In the genomic region with DNA sequence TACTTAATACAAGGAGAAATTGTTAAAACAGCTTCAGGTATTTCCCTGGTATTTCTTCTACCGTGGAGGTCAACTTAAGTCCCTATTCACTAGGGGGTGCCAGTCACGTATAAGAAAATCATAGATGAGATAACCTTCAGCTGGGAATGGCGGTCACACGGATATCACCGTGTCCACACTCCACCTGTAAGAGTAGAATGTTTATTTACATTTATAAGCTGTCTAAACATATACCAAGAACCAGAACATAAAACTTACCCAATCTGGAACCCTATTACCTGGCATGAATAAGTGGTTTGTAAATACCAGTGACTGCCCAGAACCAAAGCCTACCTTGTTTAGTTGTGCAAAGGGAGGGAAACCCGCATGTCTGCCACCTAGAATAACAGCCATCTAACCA, we compare ENCODE assay signal across 8 cellular contexts. TPM values are rescaled to one million over a fixed set of nuclear protein-coding genes. Genes with fewer than 3 reads are reported as not detected.
DNase-seq lines count a peak whose midpoint lies in the region; ATAC-seq and TF ChIP-seq lines count a peak whose summit lies in the region.

No MANE protein-coding gene starts in this region.

- peaks cover 31% of the 10 kb centered on the region for H3K27me3 ChIP-seq in CD4-positive, alpha-beta T cell (ENCODE audit: control insufficient read depth, insufficient read depth, low read length)
- H3K27me3 ChIP-seq in WERI-Rb-1 (ENCODE audit: insufficient read depth, low read depth, severe bottlenecking) (no peaks in the 10 kb centered on the region), esophagus muscularis mucosa (peaks cover 0 to 4% (median 0%) of the 10 kb centered on the region in 4 donors)

- H3K36me3 ChIP-seq in WERI-Rb-1 (no peaks in the 10 kb centered on the region), esophagus muscularis mucosa (no peaks in the 10 kb centered on the region)

- 17% methylated on average over 6 of the region's 6 CpGs for WGBS in esophagus muscularis mucosa

- H3K4me3 ChIP-seq in WERI-Rb-1 (ENCODE audit: low read depth, low read length), result no peak overlapping the region
- H3K4me3 ChIP-seq in esophagus muscularis mucosa, result no peak overlapping the region

- peak overlapping the region; percentile 68 for H3K4me3 Mint-ChIP-seq in CD4-positive, alpha-beta T cell

- H3K4me1 ChIP-seq in esophagus muscularis mucosa, result peaks cover 16 to 29% (median 23%) of the 10 kb centered on the region in 4 donors

- H3K27ac Mint-ChIP-seq in CD4-positive, alpha-beta T cell, result no peak overlapping the region

- DNase-seq in CD4-positive, alpha-beta T cell, result peak in 8 of 10 experiments; percentile 4 to 55 (median 24)
- DNase-seq in NCI-H345 (lab: John Stamatoyannopoulos, UW) (peak; percentile 81), WERI-Rb-1 (peak; percentile 82), esophagus muscularis mucosa (ENCODE audit: extremely low spot score) (no peak), non-pigmented ciliary epithelial cell (ENCODE audit: low read depth) (peak; percentile 30), cerebellum (ENCODE audit: low spot score) (no peak)

- intact Hi-C loops in CD4-positive, alpha-beta T cell (cut with DNase I, micrococcal nuclease), result loop anchor here in 1 of 2 experiments (1.0 to 2.0 kb wide), 3 partner anchors 55 to 1804 kb away; partner anchors contain the start of genes TENT5A and TTK
- intact Hi-C loops in esophagus muscularis mucosa (cut with DNase I), result loop anchor here (5.0 to 10.0 kb wide), 3 partner anchors 143 to 1806 kb away; partner anchors contain the start of genes BCKDHB and TENT5A

- TF ChIP-seq EP300 in esophagus muscularis mucosa (IDR thresholded peaks at IDR 0.05), result no peak

- ATAC-seq in CD4-positive, alpha-beta T cell (ENCODE audit: poor library complexity), result peak; percentile 38
- ATAC-seq in GM18517 (IDR thresholded peaks at IDR 0.05; ENCODE audit: unreplicated experiment) (peak; percentile 54), HG03095 (IDR thresholded peaks at IDR 0.05; ENCODE audit: unreplicated experiment) (peak; percentile 66)

- CTCF ChIA-PET in CD4-positive, alpha-beta T cell (lab: Charles Lee), result interaction anchor here (0.6 to 1.8 kb wide), 20 partner anchors 9 to 1805 kb away, joined by 3 to 13 read pairs (median 4); partner anchors contain the start of genes BCKDHB and TTK

- TF ChIP-seq POLR2A in esophagus muscularis mucosa (IDR thresholded peaks at IDR 0.05; ENCODE audit: low read depth), result no peak

- peaks cover 23% of the 10 kb centered on the region for H3K27me3 Mint-ChIP-seq in CD4-positive, alpha-beta T cell

- H3K36me3 Mint-ChIP-seq in CD4-positive, alpha-beta T cell (ENCODE audit: low read depth), result no peaks in the 10 kb centered on the region

- POLR2A ChIA-PET in CD4-positive, alpha-beta T cell (lab: Charles Lee), result interaction anchor here (0.6 to 2.1 kb wide), 5 partner anchors 33 to 1866 kb away, joined by 3 to 20 read pairs (median 4); partner anchors contain the start of genes BCKDHB and TTK

- no peaks in the 10 kb centered on the region for H3K9me3 ChIP-seq in CD4-positive, alpha-beta T cell (ENCODE audit: control insufficient read depth, low read length)
- H3K9me3 ChIP-seq in WERI-Rb-1 (ENCODE audit: severe bottlenecking), result no peaks in the 10 kb centered on the region
- H3K9me3 ChIP-seq in esophagus muscularis mucosa, result no peaks in the 10 kb centered on the region

- H3K9me3 Mint-ChIP-seq in CD4-positive, alpha-beta T cell, result no peaks in the 10 kb centered on the region

- peaks cover 29% of the 10 kb centered on the region for H3K4me1 Mint-ChIP-seq in CD4-positive, alpha-beta T cell (ENCODE audit: low read depth)

- H3K27ac ChIP-seq in CD4-positive, alpha-beta T cell (ENCODE audit: low read depth, low read length), result no peak overlapping the region
- no peak overlapping the region for H3K27ac ChIP-seq in WERI-Rb-1
- no peak overlapping the region for H3K27ac ChIP-seq in esophagus muscularis mucosa (replicated peaks in 1 of 4)

- peak; percentile 81 for TF ChIP-seq CTCF in CD4-positive, alpha-beta T cell (IDR thresholded peaks at IDR 0.05)
- TF ChIP-seq CTCF in WERI-Rb-1 (IDR thresholded peaks at IDR 0.05; ENCODE audit: low read depth, low read length) (peak; percentile 45; the same call in 1 of the 2 replicates), esophagus muscularis mucosa (IDR thresholded peaks at IDR 0.05) (peak in 2 of 3 experiments; percentile 35 to 59)

RNA-seq across cellular contexts. Expression of gene ELOVL4, which starts 1.9 kb away (rescaled TPM):
- 1 to 10 TPM in 1 of 2 experiments, under 1 TPM in 1; 0.84 to 1.0 TPM for total RNA-seq in CD4-positive, alpha-beta T cell
- total RNA-seq in esophagus muscularis mucosa (1 to 10 TPM; 2.1 to 3.7 (median 2.1) TPM), cerebellum (29.2 TPM)

RNA-seq across cellular contexts. Expression of gene TTK, which starts 55.2 kb away (rescaled TPM):
- under 1 TPM; 0.45 to 0.60 TPM for total RNA-seq in CD4-positive, alpha-beta T cell
- 1 to 10 TPM in 1 of 4 donors, under 1 TPM in 1, not detected in 2; 0.83 to 1.6 TPM for total RNA-seq in esophagus muscularis mucosa
- total RNA-seq in cerebellum, result 14.0 TPM

Comparison
In these comparisons a context has a peak if more than half of its experiments do, and no peak if none do; other contexts are left out.
1. DNase-seq: peak in CD4-positive, alpha-beta T cell (8 of 10), NCI-H345 (single experiment), WERI-Rb-1 (single experiment) and non-pigmented ciliary epithelial cell (single experiment); none in esophagus muscularis mucosa (single experiment) and cerebellum (single experiment).
2. Peak in every context shown above with its lines, with median percentiles within 50 percentile points of each other: ATAC-seq and CTCF ChIP-seq.